In genomic region chr14:67515386-67516079, GRCh38 we compare ENCODE assay signal across 7 cellular contexts. TPM values are rescaled to one million over a fixed set of nuclear protein-coding genes. Genes with fewer than 3 reads are reported as not detected.
DNase-seq lines count a peak whose midpoint lies in the region; ATAC-seq, FAIRE-seq and TF ChIP-seq lines count a peak whose summit lies in the region.

No MANE protein-coding gene starts in this region.

- H3K27me3 Mint-ChIP-seq in dendritic cell treated with granulocyte-macrophage colony-stimulating factor and Interleukin-4, amounts not matched to agents 40 ng/mL and 50 ng/mL, for 4 days = peaks cover 24% of the 10 kb centered on the region
- peaks cover 81% of the 10 kb centered on the region for H3K27me3 Mint-ChIP-seq in mesothelial cell of epicardium (ENCODE audit: low read depth)

- H3K27ac ChIP-seq in VCaP = peak overlapping the region; percentile 92
- H3K27ac ChIP-seq in thyroid gland = no peak overlapping the region

- H3K4me3 Mint-ChIP-seq in dendritic cell treated with granulocyte-macrophage colony-stimulating factor and Interleukin-4, amounts not matched to agents 40 ng/mL and 50 ng/mL, for 4 days = peak overlapping the region; percentile 94
- peak overlapping the region; percentile 33 for H3K4me3 Mint-ChIP-seq in mesothelial cell of epicardium

- DNase-seq in GM12892 (ENCODE audit: insufficient read length) (peak; percentile 56), mesothelial cell of epicardium (ENCODE audit: low spot score in 2 of 2, unreplicated experiment in 2 of 2) (no peak), thyroid gland (no peak)

- TF ChIP-seq CTCF in VCaP (conservative IDR thresholded peaks at IDR 0.05) = peak; percentile 15; the same call in 1 of the 2 replicates
- no peak for TF ChIP-seq CTCF in mesothelial cell of epicardium (IDR thresholded peaks at IDR 0.05; ENCODE audit: unreplicated experiment)
- TF ChIP-seq CTCF in thyroid gland (IDR thresholded peaks at IDR 0.05) = no peak

- H3K36me3 Mint-ChIP-seq in dendritic cell treated with granulocyte-macrophage colony-stimulating factor and Interleukin-4, amounts not matched to agents 40 ng/mL and 50 ng/mL, for 4 days (ENCODE audit: low read depth) = peaks cover 6% of the 10 kb centered on the region
- H3K36me3 Mint-ChIP-seq in mesothelial cell of epicardium = no peaks in the 10 kb centered on the region

- intact Hi-C loops in dendritic cell treated with granulocyte-macrophage colony-stimulating factor and Interleukin-4, amounts not matched to agents 40 ng/mL and 50 ng/mL, for 4 days (cut with micrococcal nuclease) = loop anchor here (10.0 kb wide), 1 partner anchor 91 kb away; no protein-coding TSS in a partner anchor
- intact Hi-C loops in thyroid gland (cut with DNase I) = loop anchor here (10.0 kb wide), 1 partner anchor 159 kb away; the partner anchor contains the start of gene VTI1B

- H3K36me3 ChIP-seq in thyroid gland = no peaks in the 10 kb centered on the region

- WGBS in thyroid gland, 2 donors = 12 to 56% methylated on average over 4 to 28 of the region's 45 CpGs

- H3K4me1 Mint-ChIP-seq in dendritic cell treated with granulocyte-macrophage colony-stimulating factor and Interleukin-4, amounts not matched to agents 40 ng/mL and 50 ng/mL, for 4 days (ENCODE audit: low read depth) = peaks cover 27% of the 10 kb centered on the region
- peaks cover 3% of the 10 kb centered on the region for H3K4me1 Mint-ChIP-seq in mesothelial cell of epicardium

- FAIRE-seq in GM12892 (lab: Jason Lieb, UNC) = peak; percentile 66

- no peaks in the 10 kb centered on the region for H3K9me3 ChIP-seq in thyroid gland

- H3K9me3 Mint-ChIP-seq in dendritic cell treated with granulocyte-macrophage colony-stimulating factor and Interleukin-4, amounts not matched to agents 40 ng/mL and 50 ng/mL, for 4 days = no peaks in the 10 kb centered on the region
- no peaks in the 10 kb centered on the region for H3K9me3 Mint-ChIP-seq in mesothelial cell of epicardium

- peaks cover 3 to 22% of the 10 kb centered on the region in 2 donors for H3K4me1 ChIP-seq in thyroid gland

- H3K27ac Mint-ChIP-seq in dendritic cell treated with granulocyte-macrophage colony-stimulating factor and Interleukin-4, amounts not matched to agents 40 ng/mL and 50 ng/mL, for 4 days = no peak overlapping the region
- no peak overlapping the region for H3K27ac Mint-ChIP-seq in mesothelial cell of epicardium

- H3K4me3 ChIP-seq in thyroid gland (replicated peaks in 1 of 3) = peak overlapping the region; percentile 34 to 94 (median 84)

- no peaks in the 10 kb centered on the region for H3K27me3 ChIP-seq in thyroid gland

- peak; percentile 49 for ATAC-seq in HG02588 (IDR thresholded peaks at IDR 0.05; ENCODE audit: unreplicated experiment)
- no peak for ATAC-seq in HG03039 (IDR thresholded peaks at IDR 0.05; ENCODE audit: unreplicated experiment)

- TF ChIP-seq POLR2A in GM12892 (IDR thresholded peaks at IDR 0.05; ENCODE audit: low read depth, low read length) (no peak), thyroid gland (IDR thresholded peaks at IDR 0.05) (no peak)

RNA-seq across cellular contexts. Expression of gene PLEKHH1, which starts 17.6 kb away (rescaled TPM):
- polyA plus RNA-seq in GM12892 (2012; ENCODE audit: missing spikeins) = 0.17 TPM
- total RNA-seq in mesothelial cell of epicardium (20.5 to 21.4 TPM (median 21.0 TPM) in 3 replicates), thyroid gland (100 to 1,000 TPM; 225 to 336 (median 241) TPM)

RNA-seq across cellular contexts. Expression of gene TMEM229B, which starts 27.0 kb away (rescaled TPM):
- polyA plus RNA-seq in GM12892 (2012; ENCODE audit: missing spikeins) = 0.15 TPM
- total RNA-seq in mesothelial cell of epicardium = 0.41 to 0.83 TPM (median 0.66 TPM) in 3 replicates
- total RNA-seq in thyroid gland = 10 to 100 TPM; 27.3 to 63.5 (median 35.0) TPM

Comparison
In these comparisons a context has a peak if more than half of its experiments do, and no peak if none do; other contexts are left out.
1. RNA of gene PLEKHH1, which starts 17.6 kb away (total RNA-seq): 225 to 336 TPM in thyroid gland; 20.5 to 21.4 TPM in mesothelial cell of epicardium; every median in the first group is over 10 times any median in the second.
2. RNA of gene TMEM229B, which starts 27.0 kb away (total RNA-seq): 27.3 to 63.5 TPM in thyroid gland; 0.41 to 0.83 TPM in mesothelial cell of epicardium; every median in the first group is over 10 times any median in the second.